ENCODE assay signal across 1 cellular context in the genomic region with DNA sequence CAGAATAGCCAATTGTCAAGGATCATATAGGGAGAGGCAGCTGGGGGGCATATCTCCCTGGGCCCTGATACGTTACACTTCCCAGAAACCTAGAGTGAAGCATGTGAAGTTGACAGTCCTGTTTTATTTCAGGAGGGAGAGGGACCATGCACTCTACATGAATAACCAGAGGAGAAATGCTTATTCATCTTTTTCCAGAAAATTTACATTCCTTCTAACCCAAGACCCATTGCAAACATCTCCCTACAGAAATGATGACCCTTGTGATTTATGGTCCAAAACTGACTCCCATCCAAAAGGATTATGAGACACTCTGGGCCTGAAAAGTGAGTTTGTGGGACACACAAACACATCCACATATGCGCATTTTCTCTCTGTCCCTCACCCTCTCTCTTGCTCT.
TF ChIP-seq lines count a peak whose summit lies in the region.

No MANE protein-coding gene starts in this region.

TF ChIP-seq in K562, 482 proteins besides CTCF, POLR2A, EP300 and RAD21 (continued from another document):
- TF ChIP-seq CEBPG (CRISPR knock-in tag; IDR thresholded peaks at IDR 0.05) (no peak), CEBPG (tag; conservative IDR thresholded peaks at IDR 0.05 in 1 of 2, IDR thresholded peaks at IDR 0.05 in 1 of 2) (no peak), ZNF316 (IDR thresholded peaks at IDR 0.05) (peak; percentile 54), GABPA (tag; conservative IDR thresholded peaks at IDR 0.05; ENCODE audit: low read depth) (no peak)
